In the genomic region with DNA sequence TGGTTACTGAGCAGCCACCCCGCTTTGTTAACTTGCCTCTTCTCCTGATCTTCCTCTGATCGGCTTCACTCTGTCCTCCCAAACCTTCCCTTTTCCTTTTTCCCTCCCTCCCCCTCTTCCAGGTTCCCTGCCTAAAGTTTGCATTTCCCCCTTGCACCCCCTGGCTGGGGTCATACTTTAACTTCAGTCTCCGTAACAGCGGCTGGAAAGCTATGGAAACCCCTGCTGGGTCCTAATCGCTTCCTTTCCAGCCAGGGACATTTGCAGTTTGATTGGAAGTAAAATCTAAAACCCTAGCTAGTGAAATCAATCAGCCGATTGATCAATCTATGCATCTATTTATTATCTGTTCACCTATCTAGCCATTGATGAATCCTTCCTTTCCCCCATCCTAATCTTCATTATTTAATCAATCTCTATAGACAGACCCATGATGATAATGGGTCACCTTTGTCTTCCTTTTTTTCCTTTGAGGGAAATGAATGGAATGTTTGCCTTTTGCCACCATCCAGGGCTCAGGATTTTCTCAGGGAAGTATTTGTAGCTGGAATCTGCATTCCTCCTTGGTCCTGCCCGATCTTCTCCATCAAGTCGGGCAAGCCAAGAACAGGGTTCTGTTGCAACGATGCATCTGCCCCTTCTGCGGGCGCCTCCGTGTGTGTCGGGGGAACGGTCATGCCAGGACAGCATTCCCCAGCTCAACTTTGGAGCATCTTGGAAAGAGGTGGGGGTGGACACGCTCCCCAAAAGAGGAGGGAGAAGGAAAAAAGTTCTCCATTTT, we compare ENCODE assay signal across 19 cellular contexts. TPM values are rescaled to one million over a fixed set of nuclear protein-coding genes. Genes with fewer than 3 reads are reported as not detected.
DNase-seq lines count a peak whose midpoint lies in the region; ATAC-seq and FAIRE-seq lines count a peak whose summit lies in the region.
"Had no signal": no experiment of that assay in that cellular context is flagged by ENCODE, and none has a peak within 500 bp of the region (broad histone marks: within the 10 kb centered on the region; RNA-seq: fewer than 3 reads in every experiment).

No MANE protein-coding gene starts in this region.

- no peak overlapping the region for H3K9ac ChIP-seq in iPS-20b (ENCODE audit: low read depth, low read length)

- H3K27me3 Mint-ChIP-seq in activated T-cell treated with anti-CD3 and anti-CD28 coated beads, Interleukin-2, amount 50 U/mL, for 24 hours: no peaks in the 10 kb centered on the region
- no peaks in the 10 kb centered on the region for H3K27me3 Mint-ChIP-seq in T-helper 17 cell

- H3K4me3 ChIP-seq in iPS-20b (ENCODE audit: low read length) (peak overlapping the region; percentile 56), small intestine (ENCODE audit: low read depth in 1 of 2, low read length in 2 of 2) (no peak overlapping the region)
- H3K4me3 ChIP-seq: thoracic aorta had no signal

- H3K4me3 Mint-ChIP-seq in activated T-cell treated with anti-CD3 and anti-CD28 coated beads, Interleukin-2, amount 50 U/mL, for 24 hours: peak overlapping the region; percentile 89
- peak overlapping the region; percentile 97 for H3K4me3 Mint-ChIP-seq in T-helper 17 cell

- intact Hi-C loops in sciatic nerve (cut with DNase I): no loop called here

- H3K27ac ChIP-seq in iPS-20b (ENCODE audit: low read length) (no peak overlapping the region), small intestine (ENCODE audit: low read depth in 1 of 2, low read length in 1 of 2) (no peak overlapping the region)
- H3K27ac ChIP-seq: epithelial cell of prostate, thoracic aorta had no signal

- 59 to 65% (median 61%) methylated on average over 15 of the region's 15 CpGs for whole genome bisulfite sequencing in small intestine, 3 donors

- H3K4me1 Mint-ChIP-seq in activated T-cell treated with anti-CD3 and anti-CD28 coated beads, Interleukin-2, amount 50 U/mL, for 24 hours (ENCODE audit: low read depth): peaks cover 97% of the 10 kb centered on the region
- peaks cover 77% of the 10 kb centered on the region for H3K4me1 Mint-ChIP-seq in T-helper 17 cell

- H3K27ac Mint-ChIP-seq in activated T-cell treated with anti-CD3 and anti-CD28 coated beads, Interleukin-2, amount 50 U/mL, for 24 hours: peak overlapping the region; percentile 96
- H3K27ac Mint-ChIP-seq in T-helper 17 cell: peak overlapping the region; percentile 99

- no peak for ATAC-seq in T-helper 17 cell
- no peak for ATAC-seq in sciatic nerve

- no peaks in the 10 kb centered on the region for H3K9me3 ChIP-seq in T-helper 17 cell (ENCODE audit: control insufficient read depth, low read length, poor library complexity, severe bottlenecking)
- peaks cover 3% of the 10 kb centered on the region; the same call in 1 of the 2 replicates for H3K9me3 ChIP-seq in iPS-20b (ENCODE audit: insufficient read depth, low read depth, low read length)
- no peaks in the 10 kb centered on the region for H3K9me3 ChIP-seq in small intestine (ENCODE audit: control insufficient read depth, low read depth)
- H3K9me3 ChIP-seq: thoracic aorta had no signal

- H3K9me3 Mint-ChIP-seq in activated T-cell treated with anti-CD3 and anti-CD28 coated beads, Interleukin-2, amount 50 U/mL, for 24 hours: no peaks in the 10 kb centered on the region

- DNase-seq in activated T-cell treated with anti-CD3 and anti-CD28 coated beads, Interleukin-2, amount 50 U/mL, for 24 hours: no peak
- no peak for DNase-seq in activated T-cell treated with anti-CD3 and anti-CD28 coated beads, Interleukin-2, amount 50 U/mL, for 48 hours
- DNase-seq in T-helper 17 cell (no peak), sciatic nerve (ENCODE audit: low spot score) (peak; percentile 25), dermis blood vessel endothelial cell (no peak), small intestine (no peak)
- no peak for DNase-seq in stimulated activated naive CD4-positive, alpha-beta T cell treated with Interleukin-2 at 50 U/mL for 16 hours (lab: John Stamatoyannopoulos, UW)
- DNase-seq: ACHN; activated CD4-positive, alpha-beta T cell treated with anti-CD3 and anti-CD28 coated beads, Interleukin-2, amount 50 U/mL, for 48 hours; cerebellar nuclear complex; head of caudate nucleus; KBM-7; NCI-H1436 treated with DMSO at 0.1 percent for 48 hours; NCI-H510A; SW 1271 had no signal

- FAIRE-seq in small intestine (lab: Jason Lieb, UNC): no peak
- FAIRE-seq: H54 had no signal

- H3K36me3 ChIP-seq in iPS-20b (ENCODE audit: insufficient read depth, low read depth, low read length) (no peaks in the 10 kb centered on the region), small intestine (ENCODE audit: control insufficient read depth in 2 of 2, insufficient read depth in 2 of 2, low read length in 2 of 2) (no peaks in the 10 kb centered on the region)
- H3K36me3 ChIP-seq: thoracic aorta had no signal

- peaks cover 100% of the 10 kb centered on the region for H3K36me3 Mint-ChIP-seq in activated T-cell treated with anti-CD3 and anti-CD28 coated beads, Interleukin-2, amount 50 U/mL, for 24 hours (ENCODE audit: low read depth)
- peaks cover 20% of the 10 kb centered on the region for H3K36me3 Mint-ChIP-seq in T-helper 17 cell (ENCODE audit: low read depth)

- H3K4me1 ChIP-seq in iPS-20b (ENCODE audit: insufficient read depth, low read length): peaks cover 53% of the 10 kb centered on the region
- H3K4me1 ChIP-seq in small intestine (ENCODE audit: control insufficient read depth in 2 of 2, insufficient read depth in 1 of 2, low read depth in 1 of 2, low read length in 1 of 2): no peaks in the 10 kb centered on the region

- H3K27me3 ChIP-seq in iPS-20b (ENCODE audit: insufficient read depth, low read length) (peaks cover 89% of the 10 kb centered on the region), small intestine (ENCODE audit: control insufficient read depth in 2 of 2, insufficient read depth in 2 of 2, low read length in 2 of 2) (peaks cover 0 to 16% of the 10 kb centered on the region in 2 donors)

RNA-seq across cellular contexts. Expression of a gene that starts 8.8 kb away (rescaled TPM):
- total RNA-seq in T-helper 17 cell (100 to 1,000 TPM in 1 of 2 donors, 10 to 100 TPM in 1; 91.9 to 149 TPM), sciatic nerve (2.6 TPM), dermis blood vessel endothelial cell (0.05 and 0.17 TPM in 2 replicates)
- polyA plus RNA-seq in small intestine: under 1 TPM; 0.37 to 0.81 (median 0.45) TPM
- total RNA-seq: thoracic aorta had no signal

Comparison
In these comparisons a context has a peak if more than half of its experiments do, and no peak if none do; other contexts are left out.
1. RNA of a gene that starts 8.8 kb away (total RNA-seq): 91.9 to 149 TPM in T-helper 17 cell; 2.6 TPM in sciatic nerve (single experiment) and 0.05 to 0.17 TPM in dermis blood vessel endothelial cell; every median in the first group is over 10 times any median in the second.